In genomic region chr16:180101-180920, GRCh38 we compare ENCODE assay signal across 8 cellular contexts. TPM values are rescaled to one million over a fixed set of nuclear protein-coding genes. Genes with fewer than 3 reads are reported as not detected.
DNase-seq lines count a peak whose midpoint lies in the region; ATAC-seq and TF ChIP-seq lines count a peak whose summit lies in the region.

TSS of gene HBQ1 (plus strand) at chr16:180459. CDS start at chr16:180487, 28 bp downstream.

- no peaks in the 10 kb centered on the region for H3K9me3 ChIP-seq in CD4-positive, CD25-positive, alpha-beta regulatory T cell (ENCODE audit: control insufficient read depth in 2 of 2, low read length in 2 of 2)
- H3K9me3 ChIP-seq in HUES48 (ENCODE audit: control insufficient read depth, insufficient read depth, low read length): no peaks in the 10 kb centered on the region

- H3K9me3 Mint-ChIP-seq in CD4-positive, CD25-positive, alpha-beta regulatory T cell: peaks cover 0 to 1% (median 0%) of the 10 kb centered on the region in 7 donors
- H3K9me3 Mint-ChIP-seq in progenitor cell of endocrine pancreas (ENCODE audit: low read depth): no peaks in the 10 kb centered on the region

- ATAC-seq in CD4-positive, CD25-positive, alpha-beta regulatory T cell (ENCODE audit: low read depth in 2 of 2): peak in 1 of 2 donors; percentile 7
- ATAC-seq in HG03460 (IDR thresholded peaks at IDR 0.05; ENCODE audit: unreplicated experiment) (no peak), HG03565 (IDR thresholded peaks at IDR 0.05; ENCODE audit: unreplicated experiment) (no peak)

- peaks cover 33% of the 10 kb centered on the region for H3K27me3 Mint-ChIP-seq in CD4-positive, CD25-positive, alpha-beta regulatory T cell
- peaks cover 23% of the 10 kb centered on the region for H3K27me3 Mint-ChIP-seq in progenitor cell of endocrine pancreas

- H3K27ac ChIP-seq in CD4-positive, CD25-positive, alpha-beta regulatory T cell (ENCODE audit: insufficient read depth, low read length, poor library complexity, severe bottlenecking): no peak within 1 kb of the TSS
- no peak within 1 kb of the TSS for H3K27ac ChIP-seq in HUES48 (ENCODE audit: low read depth, low read length)

- DNase-seq in CD4-positive, CD25-positive, alpha-beta regulatory T cell: peak in 1 of 3 donors; percentile 13
- DNase-seq in activated CD8-positive, alpha-beta memory T cell treated with anti-CD3 and anti-CD28 coated beads, Interleukin-2, amount 50 U/mL, for 48 hours: peak; percentile 86
- DNase-seq in foreskin fibroblast (peak in 1 of 2 donors; percentile 63), progenitor cell of endocrine pancreas (ENCODE audit: low spot score, unreplicated experiment) (peak; percentile 65), SKM-1 treated with dmso at 0.1 percent for 144 hours (lab: John Stamatoyannopoulos, UW; ENCODE audit: unreplicated experiment) (no peak)

- H3K27me3 ChIP-seq in CD4-positive, CD25-positive, alpha-beta regulatory T cell (ENCODE audit: control insufficient read depth, insufficient read depth, low read length): peaks cover 20% of the 10 kb centered on the region
- H3K27me3 ChIP-seq in HUES48 (ENCODE audit: control insufficient read depth, insufficient read depth, low read length): peaks cover 55% of the 10 kb centered on the region

- H3K4me1 ChIP-seq in CD4-positive, CD25-positive, alpha-beta regulatory T cell (ENCODE audit: control insufficient read depth, insufficient read depth, low read length, poor library complexity, severe bottlenecking): peaks cover 19% of the 10 kb centered on the region
- H3K4me1 ChIP-seq in HUES48 (ENCODE audit: control insufficient read depth, insufficient read depth, low read length): no peaks in the 10 kb centered on the region

- no peak within 1 kb of the TSS; the same call in 1 of the 2 replicates for H3K9ac ChIP-seq in HUES48 (ENCODE audit: low read depth, low read length)

- TF ChIP-seq CTCF in foreskin fibroblast (IDR thresholded peaks at IDR 0.05; ENCODE audit: low read depth, low read length) (no peak), progenitor cell of endocrine pancreas (IDR thresholded peaks at IDR 0.05; ENCODE audit: unreplicated experiment) (peak; percentile 72)

- peak within 1 kb of the TSS; percentile 50 to 79 (median 67) for H3K4me3 Mint-ChIP-seq in CD4-positive, CD25-positive, alpha-beta regulatory T cell
- no peak within 1 kb of the TSS for H3K4me3 Mint-ChIP-seq in progenitor cell of endocrine pancreas (ENCODE audit: low read depth)

- H3K4me1 Mint-ChIP-seq in CD4-positive, CD25-positive, alpha-beta regulatory T cell: peaks cover 0 to 16% (median 0%) of the 10 kb centered on the region in 4 donors
- H3K4me1 Mint-ChIP-seq in progenitor cell of endocrine pancreas (ENCODE audit: low read depth): peaks cover 4% of the 10 kb centered on the region

- no peaks in the 10 kb centered on the region for H3K36me3 ChIP-seq in CD4-positive, CD25-positive, alpha-beta regulatory T cell (ENCODE audit: control insufficient read depth, insufficient read depth, low read length)
- H3K36me3 ChIP-seq in HUES48 (ENCODE audit: control insufficient read depth, insufficient read depth, low read length): peaks cover 7% of the 10 kb centered on the region

- no peak within 1 kb of the TSS for H3K4me3 ChIP-seq in CD4-positive, CD25-positive, alpha-beta regulatory T cell (ENCODE audit: low read depth, low read length)
- H3K4me3 ChIP-seq in HUES48 (ENCODE audit: low read depth, low read length) (peak within 1 kb of the TSS; percentile 51), foreskin fibroblast (ENCODE audit: low read depth in 1 of 2, low read length in 2 of 2) (peak within 1 kb of the TSS; percentile 25 to 35)

- H3K36me3 Mint-ChIP-seq in CD4-positive, CD25-positive, alpha-beta regulatory T cell: no peaks in the 10 kb centered on the region
- H3K36me3 Mint-ChIP-seq in progenitor cell of endocrine pancreas (ENCODE audit: insufficient read depth): peaks cover 4% of the 10 kb centered on the region

- no peak within 1 kb of the TSS for H3K27ac Mint-ChIP-seq in CD4-positive, CD25-positive, alpha-beta regulatory T cell
- H3K27ac Mint-ChIP-seq in progenitor cell of endocrine pancreas: no peak within 1 kb of the TSS

RNA-seq across cellular contexts. Expression of gene HBQ1, which starts in this region (rescaled TPM):
- total RNA-seq in CD4-positive, CD25-positive, alpha-beta regulatory T cell: not detected
- not detected for polyA plus RNA-seq in CD4-positive, CD25-positive, alpha-beta regulatory T cell
- 0.60 and 0.84 TPM in 2 replicates for total RNA-seq in progenitor cell of endocrine pancreas

Comparison
In these comparisons a context has a peak if more than half of its experiments do, and no peak if none do; other contexts are left out.
1. Peak in DNase-seq in progenitor cell of endocrine pancreas; RNA of the gene not detected or under 1 TPM.